Comparison of ENCODE assay signal across 26 cellular contexts in genomic region chr16:1914759-1915387, GRCh38. TPM values are rescaled to one million over a fixed set of nuclear protein-coding genes. Genes with fewer than 3 reads are reported as not detected.
"Had no signal": no experiment of that assay in that cellular context is flagged by ENCODE, and none has a peak within 500 bp of the region (broad histone marks: within the 10 kb centered on the region; RNA-seq: fewer than 3 reads in every experiment).

No MANE protein-coding gene starts in this region.

- H3K9me3 ChIP-seq: Peyer's patch had no signal

- H3K4me3 ChIP-seq: Peyer's patch, SK-N-MC had no signal

- H3K27ac ChIP-seq: Peyer's patch, SK-N-MC had no signal

- DNase-seq: activated B cell treated with CpG ODN at 0.5 μM for 24 hours; activated CD4-positive, alpha-beta memory T cell treated with anti-CD3 and anti-CD28 coated beads for 36 hours; activated CD4-positive, alpha-beta T cell treated with anti-CD3 and anti-CD28 coated beads for 1 hour; activated CD4-positive, alpha-beta T cell treated with anti-CD3 and anti-CD28 coated beads, Interleukin-2, amount 10 ng/mL, durations not matched to agents 7 days and 5 days; activated CD8-positive, alpha-beta memory T cell treated with anti-CD3 and anti-CD28 coated beads for 24 hours; activated gamma-delta T cell; activated naive CD4-positive, alpha-beta T cell treated with anti-CD3 and anti-CD28 coated beads for 36 hours; activated T-cell treated with anti-CD3 and anti-CD28 coated beads, Interleukin-2, amount 50 U/mL, for 4 hours; cerebellar nuclear complex; Kasumi-1; KBM-7; NCI-H1092; NCI-H1417 treated with DMSO at 0.1 percent for 48 hours; NCI-H1694; NCI-H2029; NCI-H2107; NCI-H510A treated with DMSO at 0.1 percent for 48 hours; NCI-H69; NK-92 treated with Interleukin-12 subunit alpha and Interleukin-12 subunit beta, amount 100 ng/mL, for 24 hours; T-cell; T-helper 2 cell; T1000 had no signal

- H3K4me1 Mint-ChIP-seq: activated B cell treated with CpG ODN at 0.5 μM for 24 hours; activated CD4-positive, alpha-beta T cell treated with anti-CD3 and anti-CD28 coated beads, Interleukin-2, amount 10 ng/mL, durations not matched to agents 7 days and 5 days had no signal

- H3K9me3 Mint-ChIP-seq: activated B cell treated with CpG ODN at 0.5 μM for 24 hours; activated CD4-positive, alpha-beta memory T cell treated with anti-CD3 and anti-CD28 coated beads for 36 hours; activated CD4-positive, alpha-beta T cell treated with anti-CD3 and anti-CD28 coated beads, Interleukin-2, amount 10 ng/mL, durations not matched to agents 7 days and 5 days; activated naive CD4-positive, alpha-beta T cell treated with anti-CD3 and anti-CD28 coated beads for 36 hours; activated T-cell treated with anti-CD3 and anti-CD28 coated beads, Interleukin-2, amount 50 U/mL, for 4 hours; T-cell had no signal

- H3K36me3 Mint-ChIP-seq: activated CD4-positive, alpha-beta memory T cell treated with anti-CD3 and anti-CD28 coated beads for 36 hours; activated naive CD8-positive, alpha-beta T cell; T-cell had no signal

- H3K4me3 Mint-ChIP-seq: activated B cell treated with CpG ODN at 0.5 μM for 24 hours; activated CD4-positive, alpha-beta memory T cell treated with anti-CD3 and anti-CD28 coated beads for 36 hours; activated CD4-positive, alpha-beta T cell treated with anti-CD3 and anti-CD28 coated beads, Interleukin-2, amount 10 ng/mL, durations not matched to agents 7 days and 5 days; activated naive CD4-positive, alpha-beta T cell treated with anti-CD3 and anti-CD28 coated beads for 36 hours; activated naive CD8-positive, alpha-beta T cell; activated T-cell treated with anti-CD3 and anti-CD28 coated beads, Interleukin-2, amount 50 U/mL, for 4 hours; T-cell had no signal

- H3K27ac Mint-ChIP-seq: activated B cell treated with CpG ODN at 0.5 μM for 24 hours; activated CD4-positive, alpha-beta memory T cell treated with anti-CD3 and anti-CD28 coated beads for 36 hours; activated CD4-positive, alpha-beta T cell treated with anti-CD3 and anti-CD28 coated beads, Interleukin-2, amount 10 ng/mL, durations not matched to agents 7 days and 5 days; activated naive CD4-positive, alpha-beta T cell treated with anti-CD3 and anti-CD28 coated beads for 36 hours; activated naive CD8-positive, alpha-beta T cell; T-cell had no signal

- H3K36me3 ChIP-seq: Peyer's patch had no signal

RNA-seq across cellular contexts. Expression of gene HS3ST6, which starts 3.3 kb away (rescaled TPM):
- total RNA-seq: activated B cell treated with CpG ODN at 0.5 μM for 24 hours; activated CD4-positive, alpha-beta memory T cell treated with anti-CD3 and anti-CD28 coated beads for 36 hours; activated CD4-positive, alpha-beta T cell treated with anti-CD3 and anti-CD28 coated beads, Interleukin-2, amount 10 ng/mL, durations not matched to agents 7 days and 5 days; activated naive CD4-positive, alpha-beta T cell treated with anti-CD3 and anti-CD28 coated beads for 36 hours; activated T-cell treated with anti-CD3 and anti-CD28 coated beads, Interleukin-2, amount 50 U/mL, for 4 hours; cardiac septum; Peyer's patch; T-cell had no signal

RNA-seq across cellular contexts. Expression of gene RPL3L, which starts 39.6 kb away (rescaled TPM):
- total RNA-seq: activated B cell treated with CpG ODN at 0.5 μM for 24 hours; activated CD4-positive, alpha-beta memory T cell treated with anti-CD3 and anti-CD28 coated beads for 36 hours; activated CD4-positive, alpha-beta T cell treated with anti-CD3 and anti-CD28 coated beads, Interleukin-2, amount 10 ng/mL, durations not matched to agents 7 days and 5 days; activated naive CD4-positive, alpha-beta T cell treated with anti-CD3 and anti-CD28 coated beads for 36 hours; activated T-cell treated with anti-CD3 and anti-CD28 coated beads, Interleukin-2, amount 50 U/mL, for 4 hours; Peyer's patch; T-cell had no signal

RNA-seq across cellular contexts. Expression of gene MEIOB, which starts 42.9 kb away (rescaled TPM):
- total RNA-seq: activated B cell treated with CpG ODN at 0.5 μM for 24 hours; activated CD4-positive, alpha-beta memory T cell treated with anti-CD3 and anti-CD28 coated beads for 36 hours; activated CD4-positive, alpha-beta T cell treated with anti-CD3 and anti-CD28 coated beads, Interleukin-2, amount 10 ng/mL, durations not matched to agents 7 days and 5 days; cardiac septum; Peyer's patch had no signal
